Comparison of ENCODE assay signal across 30 cellular contexts in the genomic region with DNA sequence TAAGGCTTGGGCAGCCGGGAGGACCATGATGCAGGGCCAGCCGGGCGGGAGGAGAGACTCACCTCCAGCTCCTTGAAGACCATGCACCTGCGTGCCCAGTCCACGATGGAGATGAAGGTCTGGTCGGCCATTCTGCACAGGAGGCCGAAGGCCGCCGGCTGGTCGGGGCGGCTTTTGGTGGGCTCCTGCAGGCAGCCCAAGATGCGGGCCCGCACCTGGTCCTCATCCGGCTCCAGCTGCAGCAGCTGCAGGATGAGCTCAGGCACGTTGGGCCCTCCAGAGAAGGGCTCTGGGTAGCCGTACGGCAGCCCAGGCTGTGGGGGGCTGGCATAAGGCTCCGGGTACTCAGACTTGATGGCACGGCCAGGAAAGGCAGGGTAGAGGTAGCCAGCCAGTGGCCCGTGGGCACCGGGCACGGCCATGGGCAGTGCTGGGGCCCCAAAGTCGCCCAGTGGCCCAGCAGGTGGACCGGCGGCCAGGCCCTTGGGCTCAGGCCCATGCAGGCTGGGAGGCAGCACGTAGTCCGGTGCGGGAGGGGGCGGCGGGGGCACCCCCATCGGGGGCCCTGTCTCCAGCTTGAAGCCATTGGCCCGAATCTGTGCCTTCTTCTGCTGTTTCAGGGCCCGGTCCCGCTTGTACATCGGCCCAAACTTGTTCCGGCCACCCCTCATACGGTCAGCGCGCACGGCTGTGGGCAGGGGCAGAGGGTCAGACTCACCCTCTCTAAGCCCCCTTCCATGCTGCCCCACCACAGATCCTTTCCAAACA. TPM values are rescaled to one million over a fixed set of nuclear protein-coding genes. Genes with fewer than 3 reads are reported as not detected.
DNase-seq lines count a peak whose midpoint lies in the region; ATAC-seq, FAIRE-seq and TF ChIP-seq lines count a peak whose summit lies in the region.
"Had no signal": no experiment of that assay in that cellular context is flagged by ENCODE, and none has a peak within 500 bp of the region (broad histone marks: within the 10 kb centered on the region; RNA-seq: fewer than 3 reads in every experiment).

No MANE protein-coding gene starts in this region.

- H3K27ac ChIP-seq in heart right ventricle, result no peak overlapping the region
- H3K27ac ChIP-seq in H1 (ENCODE audit: low read depth, low read length), result no peak overlapping the region
- no peak overlapping the region for H3K27ac ChIP-seq in lower lobe of right lung
- no peak overlapping the region for H3K27ac ChIP-seq in gastroesophageal sphincter
- H3K27ac ChIP-seq: PC-9 had no signal

- H2BK5ac ChIP-seq in H1 (ENCODE audit: low read depth, low read length), result no peak overlapping the region

- intact Hi-C loops in Right ventricle myocardium inferior (cut with DNase I), result no loop called here
- intact Hi-C loops in heart right ventricle (cut with DNase I), result no loop called here
- intact Hi-C loops in lower lobe of right lung (cut with DNase I), result no loop called here

- CTCF ChIA-PET in H1 (lab: Charles Lee; ENCODE audit: partially characterized antibody), result interaction anchor here (0.6 to 1.4 kb wide), 6 partner anchors 11 to 213 kb away, joined by 3 to 4 read pairs (median 3); no protein-coding TSS in a partner anchor

- H3K4ac ChIP-seq in H1 (replicated peaks; ENCODE audit: insufficient read length, low read depth, low read length), result no peak overlapping the region

- H2AK5ac ChIP-seq in H1 (ENCODE audit: low read depth, low read length), result no peak overlapping the region; the same call in 1 of the 2 replicates

- TF ChIP-seq EP300 in H1 (IDR thresholded peaks at IDR 0.05; ENCODE audit: borderline replicate concordance in 1 of 2, low read depth in 2 of 2, low read length in 2 of 2), result no peak
- no peak for TF ChIP-seq EP300 in gastroesophageal sphincter (IDR thresholded peaks at IDR 0.05)

- H3K36me3 ChIP-seq in heart right ventricle (no peaks in the 10 kb centered on the region), H1 (ENCODE audit: control insufficient read depth in 2 of 4, insufficient read depth in 4 of 4, low read length in 3 of 4) (peaks cover 0 to 8% (median 0%) of the 10 kb centered on the region in 4 experiments; a peak in 1 of 8 replicates), lower lobe of right lung (no peaks in the 10 kb centered on the region), gastroesophageal sphincter (no peaks in the 10 kb centered on the region)

- no peak overlapping the region for H3K4me3 ChIP-seq in heart right ventricle
- H3K4me3 ChIP-seq in H1 (ENCODE audit: extremely low read depth in 1 of 4, insufficient read depth in 2 of 4, low read depth in 3 of 4, low read length in 4 of 4), result no peak overlapping the region
- H3K4me3 ChIP-seq in lower lobe of right lung, result no peak overlapping the region
- H3K4me3 ChIP-seq in gastroesophageal sphincter, result no peak overlapping the region
- H3K4me3 ChIP-seq: GM12878, PC-9 had no signal

- TF ChIP-seq RAD21 in H1 (IDR thresholded peaks at IDR 0.05 in 1 of 2, conservative IDR thresholded peaks at IDR 0.05 in 1 of 2; ENCODE audit: low read depth in 2 of 2, low read length in 2 of 2), result no peak

- H3K9ac ChIP-seq in H1 (replicated peaks in 1 of 4; ENCODE audit: extremely low read depth in 1 of 4, low read depth in 3 of 4, low read length in 3 of 4), result no peak overlapping the region

- no peaks in the 10 kb centered on the region for H3K79me2 ChIP-seq in H1 (ENCODE audit: control insufficient read depth in 1 of 2, insufficient read depth in 2 of 2, low read length in 2 of 2)

- H3K27me3 ChIP-seq in heart right ventricle (peaks cover 18 to 77% (median 57%) of the 10 kb centered on the region in 7 donors), H1 (replicated peaks in 1 of 4; ENCODE audit: control insufficient read depth in 3 of 4, extremely low read depth in 1 of 4, insufficient read depth in 3 of 4, low read length in 3 of 4) (peaks cover 30 to 44% (median 42%) of the 10 kb centered on the region in 4 experiments), lower lobe of right lung (ENCODE audit: low read depth) (peaks cover 57% of the 10 kb centered on the region), gastroesophageal sphincter (peaks cover 94% of the 10 kb centered on the region)

- H3K23ac ChIP-seq in H1 (ENCODE audit: insufficient read length), result no peak overlapping the region

- peaks cover 0 to 2% of the 10 kb centered on the region in 2 experiments for H4K20me1 ChIP-seq in H1 (replicated peaks in 1 of 2; ENCODE audit: control insufficient read depth in 1 of 2, insufficient read depth in 2 of 2, low read length in 2 of 2)

- H2BK20ac ChIP-seq in H1 (ENCODE audit: low read length), result no peak overlapping the region

- TF ChIP-seq POLR2A in H1 (IDR thresholded peaks at IDR 0.05; ENCODE audit: control extremely low read depth in 1 of 2, low read depth in 2 of 2, low read length in 2 of 2) (no peak), gastroesophageal sphincter (IDR thresholded peaks at IDR 0.05) (no peak)

- H3K79me1 ChIP-seq in H1 (ENCODE audit: low read depth, low read length), result no peaks in the 10 kb centered on the region

- POLR2A ChIA-PET in H1 (lab: Charles Lee; ENCODE audit: partially characterized antibody), result interaction anchor here (0.7 to 2.2 kb wide), 2 partner anchors 12 to 122 kb away, joined by 3 to 5 read pairs; no protein-coding TSS in a partner anchor

- no peak overlapping the region for H3K56ac ChIP-seq in H1 (replicated peaks; ENCODE audit: insufficient read length, low read depth, low read length)

- H3K14ac ChIP-seq in H1 (ENCODE audit: insufficient read length), result no peak overlapping the region

- no peak overlapping the region for H4K91ac ChIP-seq in H1 (replicated peaks; ENCODE audit: insufficient read length, low read length)

- no peak overlapping the region for H2BK15ac ChIP-seq in H1 (ENCODE audit: low read length)

- WGBS in heart right ventricle, 2 donors, result 90 to 91% methylated on average over 38 to 40 of the region's 40 CpGs
- WGBS in H1 (ENCODE audit: extremely low coverage in 1 of 2, insufficient coverage in 1 of 2, insufficient read length in 1 of 2, insufficient replicate concordance in 2 of 2, low coverage in 1 of 2, low lambda C conversion rate in 2 of 2, missing lambda C conversion rate in 1 of 2), 2 experiments, result 92% methylated on average over 36 of the region's 40 CpGs; no CpG with 5 or more reads in 1 of the 2 experiments
- WGBS in gastroesophageal sphincter (ENCODE audit: low coverage in 1 of 2), 2 donors, result 88% methylated on average over 8 of the region's 40 CpGs; no CpG with 5 or more reads in 1 of the 2 donors

- H2AFZ ChIP-seq in H1 (ENCODE audit: low read length), result no peak overlapping the region
- H2AFZ ChIP-seq: PC-9 had no signal

- no peaks in the 10 kb centered on the region for H3K9me3 ChIP-seq in heart right ventricle
- no peaks in the 10 kb centered on the region; a peak in 1 of 4 replicates for H3K9me3 ChIP-seq in H1 (ENCODE audit: insufficient read depth in 2 of 2, low read depth in 1 of 2, low read length in 1 of 2)
- no peaks in the 10 kb centered on the region for H3K9me3 ChIP-seq in lower lobe of right lung
- no peaks in the 10 kb centered on the region for H3K9me3 ChIP-seq in gastroesophageal sphincter

- no peak overlapping the region for H2BK120ac ChIP-seq in H1 (replicated peaks; ENCODE audit: low read depth, low read length)

- no peak overlapping the region for H3K4me2 ChIP-seq in H1 (ENCODE audit: insufficient read depth in 1 of 2, low read depth in 2 of 2, low read length in 2 of 2)
- H3K4me2 ChIP-seq: PC-9 had no signal

- H3K4me1 ChIP-seq in heart right ventricle (peaks cover 0 to 16% (median 7%) of the 10 kb centered on the region in 9 donors), H1 (replicated peaks in 1 of 4; ENCODE audit: control insufficient read depth in 3 of 4, insufficient read depth in 4 of 4, low read length in 3 of 4) (peaks cover 0 to 10% (median 6%) of the 10 kb centered on the region in 4 experiments; a peak in 5 of 7 replicates), lower lobe of right lung (peaks cover 4% of the 10 kb centered on the region), gastroesophageal sphincter (peaks cover 0 to 24% (median 13%) of the 10 kb centered on the region in 3 donors)

- TF ChIP-seq CTCF in heart right ventricle (IDR thresholded peaks at IDR 0.05), result no peak
- TF ChIP-seq CTCF in H1 (IDR thresholded peaks at IDR 0.05; ENCODE audit: control extremely low read depth in 1 of 3, insufficient read depth in 1 of 3, low read depth in 1 of 3, low read length in 3 of 3), result no peak
- no peak for TF ChIP-seq CTCF in lower lobe of right lung (IDR thresholded peaks at IDR 0.05)
- TF ChIP-seq CTCF in gastroesophageal sphincter (IDR thresholded peaks at IDR 0.05), result no peak

- FAIRE-seq in H1 (lab: Jason Lieb, UNC), result no peak
- FAIRE-seq: G401.6, GM12878, HTR-8/SVneo had no signal

- no peak overlapping the region for H3K18ac ChIP-seq in H1 (ENCODE audit: extremely low read depth, low read length)

- no peak for ATAC-seq in Right ventricle myocardium inferior
- ATAC-seq in heart right ventricle, result no peak
- ATAC-seq in lower lobe of right lung, result no peak
- ATAC-seq in gastroesophageal sphincter, result no peak

- H2BK12ac ChIP-seq in H1 (ENCODE audit: low read depth, low read length), result no peak overlapping the region

- H4K8ac ChIP-seq in H1 (ENCODE audit: extremely low read depth, insufficient read depth, low read length), result peak overlapping the region; percentile 21; the same call in 1 of the 2 replicates

- DNase-seq in Right ventricle myocardium inferior (ENCODE audit: missing footprints) (peak; percentile 72), heart right ventricle (no peak), H1 (ENCODE audit: low read depth in 1 of 2, low spot score in 2 of 2) (no peak), lower lobe of right lung (peak; percentile 37), germinal center (ENCODE audit: low spot score) (no peak), activated gamma-delta T cell (lab: John Stamatoyannopoulos, UW) (no peak)
- DNase-seq: CD4-positive, alpha-beta T cell; GOT3; HCEC 1CT; KBM-7; MV-4-11; NCI-H1105; NCI-H1436 treated with DMSO at 0.1 percent for 48 hours; NCI-H1930; NCI-H2107; NCI-H524; NCI-H748 treated with DMSO at 0.1 percent for 48 hours; NK-92 treated with Interleukin-12 subunit alpha and Interleukin-12 subunit beta, amount 100 ng/mL, for 24 hours; PC-9; SHP77 had no signal

- H3K23me2 ChIP-seq in H1 (ENCODE audit: low read depth, low read length), result peaks cover 7% of the 10 kb centered on the region; the same call in 1 of the 2 replicates

- no peak overlapping the region for H4K5ac ChIP-seq in H1 (ENCODE audit: insufficient read length, low read depth, low read length)

RNA-seq across cellular contexts. Expression of a gene that starts 7.0 kb away (rescaled TPM):
- total RNA-seq in Right ventricle myocardium inferior (not detected), heart right ventricle (not detected), lower lobe of right lung (not detected), gastroesophageal sphincter (not detected)
- polyA plus RNA-seq in heart right ventricle (under 1 TPM; 0.01 to 0.15 TPM), H1 (2011; rRNA removed) (0.29 and 0.74 TPM in 2 replicates)
- 0.42 and 0.58 TPM in 2 replicates for total RNA-seq in H1 (2021; fragmentation: NEBNext Ultra II Directional; extraction: Animal tissue kit (Norgen Biotek cat#: 25700))
- 0.34 TPM for polyA plus RNA-seq in H1 (2011; cell fraction: cytosol; rRNA removed)
- 0.37 TPM for polyA plus RNA-seq in H1 (2011; cell fraction: nucleus; rRNA removed)
- polyA plus RNA-seq in H1 (2012, experiment 1 of 2), result 0.27 to 0.74 TPM (median 0.45 TPM) in 3 of 4 replicates, not detected in the other
- 0.16 TPM for polyA plus RNA-seq in H1 (2012, experiment 2 of 2)
- 0.22 TPM for polyA plus RNA-seq in H1 (2013, experiment 1 of 2)
- 0.17 TPM for polyA plus RNA-seq in H1 (2013, experiment 2 of 2)
- 0.47 and 0.90 TPM in 2 replicates for polyA minus RNA-seq in H1 (2011; rRNA and poly(A)+ RNA removed)
- not detected for polyA minus RNA-seq in H1 (2011; cell fraction: cytosol; rRNA and poly(A)+ RNA removed)
- 0.30 TPM for polyA minus RNA-seq in H1 (2011; cell fraction: nucleus; rRNA and poly(A)+ RNA removed)
- total RNA-seq: A172; CD4-positive, alpha-beta T cell; LHCN-M2; MCF 10A; RPMI7951; SK-MEL-5 had no signal
- polyA plus RNA-seq: BJ had no signal

RNA-seq across cellular contexts. Expression of a gene that starts 50.0 kb away (rescaled TPM):
- total RNA-seq in Right ventricle myocardium inferior (not detected), heart right ventricle (under 1 TPM in 1 of 10 donors, not detected in 9; 0.68 TPM), lower lobe of right lung (not detected), gastroesophageal sphincter (not detected)
- polyA plus RNA-seq in heart right ventricle (under 1 TPM in 1 of 2 donors, not detected in 1; 0.03 TPM), H1 (2011; rRNA removed) (0.41 and 1.2 TPM in 2 replicates)
- 1.1 and 1.4 TPM in 2 replicates for total RNA-seq in H1 (2021; fragmentation: NEBNext Ultra II Directional; extraction: Animal tissue kit (Norgen Biotek cat#: 25700))
- polyA plus RNA-seq in H1 (2011; cell fraction: cytosol; rRNA removed), result 0.97 TPM
- 6.4 TPM for polyA plus RNA-seq in H1 (2011; cell fraction: nucleus; rRNA removed)
- 0.18 to 1.4 TPM (median 0.68 TPM) in 4 replicates for polyA plus RNA-seq in H1 (2012, experiment 1 of 2)
- polyA plus RNA-seq in H1 (2012, experiment 2 of 2), result 0.13 TPM
- polyA plus RNA-seq in H1 (2013, experiment 1 of 2), result 0.36 TPM
- 0.42 TPM for polyA plus RNA-seq in H1 (2013, experiment 2 of 2)
- 0.32 and 2.0 TPM in 2 replicates for polyA minus RNA-seq in H1 (2011; rRNA and poly(A)+ RNA removed)
- 2.3 TPM for polyA minus RNA-seq in H1 (2011; cell fraction: cytosol; rRNA and poly(A)+ RNA removed)
- polyA minus RNA-seq in H1 (2011; cell fraction: nucleus; rRNA and poly(A)+ RNA removed), result 4.8 TPM
- total RNA-seq: A172; CD4-positive, alpha-beta T cell; GM12878; LHCN-M2; MCF 10A; PC-9; RPMI7951; SK-MEL-5 had no signal
- polyA plus RNA-seq: BJ, GM12878 had no signal

Comparison
In these comparisons a context has a peak if more than half of its experiments do, and no peak if none do; other contexts are left out.
1. DNase-seq: peak in Right ventricle myocardium inferior (single experiment) and lower lobe of right lung (single experiment); none in heart right ventricle (0 of 2), H1 (0 of 2), germinal center (single experiment) and activated gamma-delta T cell (single experiment).